In genomic region chr20:37907677-37908397, GRCh38 we compare ENCODE assay signal across 12 cellular contexts. TPM values are rescaled to one million over a fixed set of nuclear protein-coding genes. Genes with fewer than 3 reads are reported as not detected.
DNase-seq lines count a peak whose midpoint lies in the region; ATAC-seq, FAIRE-seq and TF ChIP-seq lines count a peak whose summit lies in the region.
"Had no signal": no experiment of that assay in that cellular context is flagged by ENCODE, and none has a peak within 500 bp of the region (broad histone marks: within the 10 kb centered on the region; RNA-seq: fewer than 3 reads in every experiment).

No MANE protein-coding gene starts in this region.

- H3K4me3 ChIP-seq in BJ (ENCODE audit: low read depth, low read length) = no peak overlapping the region
- no peak overlapping the region for H3K4me3 ChIP-seq in MG63
- no peak overlapping the region for H3K4me3 ChIP-seq in adipocyte (ENCODE audit: low read length)
- no peak overlapping the region for H3K4me3 ChIP-seq in left lung
- H3K4me3 ChIP-seq: HAP-1 had no signal

- POLR2A ChIA-PET in BJ (lab: Charles Lee) = no interaction called here

- DNase-seq in BJ (ENCODE audit: low read depth) (peak; percentile 38), MG63 (peak; percentile 95), adipocyte (ENCODE audit: low read depth) (peak; percentile 63), left lung (peak in 1 of 2 donors; percentile 50), GM12892 (ENCODE audit: insufficient read length) (no peak), GM19238 (ENCODE audit: insufficient read length, low spot score) (no peak), globus pallidus (ENCODE audit: low spot score) (no peak)
- DNase-seq: activated T-cell treated with anti-CD3 and anti-CD28 coated beads, Interleukin-2, amount 50 U/mL, for 1 hour had no signal

- CTCF ChIA-PET in BJ (lab: Yijun Ruan, JAX) = no interaction called here

- H3K4me1 ChIP-seq in adipocyte (ENCODE audit: control insufficient read depth, insufficient read depth, low read length) (peaks cover 3% of the 10 kb centered on the region), left lung (peaks cover 0 to 8% of the 10 kb centered on the region in 2 donors)

- H3K36me3 ChIP-seq in BJ (ENCODE audit: control insufficient read depth, insufficient read depth, low read length) (no peaks in the 10 kb centered on the region), MG63 (no peaks in the 10 kb centered on the region), adipocyte (ENCODE audit: control insufficient read depth, insufficient read depth, low read length, severe bottlenecking) (no peaks in the 10 kb centered on the region), left lung (no peaks in the 10 kb centered on the region)
- H3K36me3 ChIP-seq: HAP-1 had no signal

- H3K27me3 ChIP-seq in BJ (ENCODE audit: control insufficient read depth, insufficient read depth, low read length) = peaks cover 39% of the 10 kb centered on the region
- H3K27me3 ChIP-seq in MG63 = peaks cover 9% of the 10 kb centered on the region
- peaks cover 29% of the 10 kb centered on the region for H3K27me3 ChIP-seq in adipocyte (replicated peaks; ENCODE audit: control insufficient read depth, insufficient read depth, low read length)
- peaks cover 6 to 93% of the 10 kb centered on the region in 2 donors for H3K27me3 ChIP-seq in left lung

- intact Hi-C loops in left lung (cut with DNase I) = no loop called here

- no peak overlapping the region for H3K27ac ChIP-seq in left lung

- TF ChIP-seq CTCF in BJ (IDR thresholded peaks at IDR 0.05; ENCODE audit: insufficient read depth, low read depth, low read length) (0 out of 2 replicates have a peak, but pooled peaks have one; percentile 6), left lung (IDR thresholded peaks at IDR 0.05) (no peak)

- FAIRE-seq in GM12892 (lab: Jason Lieb, UNC) = no peak
- FAIRE-seq: G401.6 had no signal

- H3K9ac ChIP-seq in adipocyte (ENCODE audit: low read length) = no peak overlapping the region

- ATAC-seq in left lung (peak; percentile 7), HG03045 (IDR thresholded peaks at IDR 0.05; ENCODE audit: unreplicated experiment) (no peak)

- H3K9me3 ChIP-seq in MG63 = no peaks in the 10 kb centered on the region
- H3K9me3 ChIP-seq in adipocyte (ENCODE audit: control insufficient read depth, low read length) = no peaks in the 10 kb centered on the region
- H3K9me3 ChIP-seq in left lung = no peaks in the 10 kb centered on the region
- H3K9me3 ChIP-seq: HAP-1 had no signal

- no peak for TF ChIP-seq POLR2A in GM12892 (IDR thresholded peaks at IDR 0.05; ENCODE audit: low read depth, low read length)

RNA-seq across cellular contexts. Expression of gene VSTM2L, which starts 4.9 kb away (rescaled TPM):
- 0.56 and 1.2 TPM in 2 replicates for polyA plus RNA-seq in BJ (2011; rRNA removed)
- 0.36 and 0.38 TPM in 2 replicates for polyA minus RNA-seq in BJ (2011; rRNA and poly(A)+ RNA removed)
- total RNA-seq in MG63 (2014; rRNA removed; shearing (Covaris generic); ENCODE audit: low replicate concordance) = 0.81 and 4.0 TPM in 2 replicates
- total RNA-seq in left lung = 10 to 100 TPM; 30.1 to 31.9 TPM
- 0.30 TPM for polyA plus RNA-seq in GM12892 (2012; ENCODE audit: missing spikeins)
- total RNA-seq: NCI-H460 had no signal

Comparison
In these comparisons a context has a peak if more than half of its experiments do, and no peak if none do; other contexts are left out.
1. DNase-seq: peak in BJ (single experiment), MG63 (single experiment) and adipocyte (single experiment); none in GM12892 (single experiment), GM19238 (single experiment) and globus pallidus (single experiment).